ENCODE assay signal across 1 cellular context in the genomic region with DNA sequence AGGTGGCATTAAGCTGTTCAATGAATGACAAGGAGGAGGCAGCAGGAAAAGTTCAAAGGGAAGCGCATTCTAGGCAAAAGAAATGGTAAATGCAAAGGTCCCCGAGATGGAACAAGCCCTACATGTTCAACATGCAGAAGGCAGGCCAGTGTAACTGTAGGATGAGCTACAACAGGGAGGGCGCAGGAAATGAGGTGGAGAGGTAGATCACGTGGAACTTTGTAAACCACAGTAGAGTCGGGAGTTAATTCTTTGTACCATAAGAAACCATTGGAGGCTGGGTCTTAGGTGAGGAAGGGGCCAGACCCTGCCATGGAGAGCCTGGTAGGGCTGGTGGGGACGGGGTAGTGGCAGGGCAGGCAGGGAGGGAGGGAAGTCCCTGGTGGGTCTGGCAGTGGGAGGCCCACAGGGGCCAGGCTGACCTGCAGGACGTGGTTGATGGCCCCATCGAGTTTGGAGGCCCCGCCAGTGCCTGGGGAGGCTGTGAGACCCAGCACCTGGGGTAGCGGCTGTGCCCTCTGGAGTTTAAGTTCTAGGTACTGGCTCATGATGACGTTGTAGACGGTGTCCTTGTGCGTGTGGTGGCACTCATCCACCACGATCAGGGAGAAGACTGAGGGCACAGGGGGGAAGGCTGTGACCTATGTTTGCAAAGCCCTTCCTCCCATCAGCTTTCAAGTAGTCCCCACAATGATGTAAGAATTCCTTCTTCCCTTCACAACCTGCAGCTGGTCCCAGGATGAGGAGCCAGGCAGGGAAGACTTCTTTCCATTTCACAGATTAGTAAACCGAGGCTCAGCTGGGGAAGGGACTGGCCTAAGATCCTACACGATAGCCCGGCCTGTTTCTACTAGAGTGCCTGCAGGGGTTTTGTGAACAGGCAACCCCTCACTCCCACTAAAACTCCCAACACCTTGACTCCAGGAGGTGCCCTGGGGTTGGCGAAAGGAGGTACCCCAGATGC.
TF ChIP-seq lines count a peak whose summit lies in the region.

No MANE protein-coding gene starts in this region.

TF ChIP-seq in IMR-90, 13 proteins besides CTCF, POLR2A, EP300 and RAD21:
- no peak for TF ChIP-seq SMC3 (IDR thresholded peaks at IDR 0.05; ENCODE audit: low read depth, low read length)
- TF ChIP-seq, protein P1, sequence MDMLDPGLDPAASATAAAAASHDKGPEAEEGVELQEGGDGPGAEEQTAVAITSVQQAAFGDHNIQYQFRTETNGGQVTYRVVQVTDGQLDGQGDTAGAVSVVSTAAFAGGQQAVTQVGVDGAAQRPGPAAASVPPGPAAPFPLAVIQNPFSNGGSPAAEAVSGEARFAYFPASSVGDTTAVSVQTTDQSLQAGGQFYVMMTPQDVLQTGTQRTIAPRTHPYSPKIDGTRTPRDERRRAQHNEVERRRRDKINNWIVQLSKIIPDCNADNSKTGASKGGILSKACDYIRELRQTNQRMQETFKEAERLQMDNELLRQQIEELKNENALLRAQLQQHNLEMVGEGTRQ (IDR thresholded peaks at IDR 0.05; ENCODE audit: low read depth, low read length), result no peak
- TF ChIP-seq, protein P2, sequence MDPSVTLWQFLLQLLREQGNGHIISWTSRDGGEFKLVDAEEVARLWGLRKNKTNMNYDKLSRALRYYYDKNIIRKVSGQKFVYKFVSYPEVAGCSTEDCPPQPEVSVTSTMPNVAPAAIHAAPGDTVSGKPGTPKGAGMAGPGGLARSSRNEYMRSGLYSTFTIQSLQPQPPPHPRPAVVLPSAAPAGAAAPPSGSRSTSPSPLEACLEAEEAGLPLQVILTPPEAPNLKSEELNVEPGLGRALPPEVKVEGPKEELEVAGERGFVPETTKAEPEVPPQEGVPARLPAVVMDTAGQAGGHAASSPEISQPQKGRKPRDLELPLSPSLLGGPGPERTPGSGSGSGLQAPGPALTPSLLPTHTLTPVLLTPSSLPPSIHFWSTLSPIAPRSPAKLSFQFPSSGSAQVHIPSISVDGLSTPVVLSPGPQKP (IDR thresholded peaks at IDR 0.05; ENCODE audit: borderline replicate concordance, low read depth, low read length), result no peak
- no peak for TF ChIP-seq MAZ (IDR thresholded peaks at IDR 0.05; ENCODE audit: borderline replicate concordance, low read depth, low read length)
- TF ChIP-seq NFE2L2 (IDR thresholded peaks at IDR 0.05; ENCODE audit: low read depth, low read length), result no peak
- TF ChIP-seq MAFK (IDR thresholded peaks at IDR 0.05; ENCODE audit: low read depth, low read length), result no peak
- TF ChIP-seq MXI1 (IDR thresholded peaks at IDR 0.05; ENCODE audit: borderline replicate concordance, low read depth, low read length), result no peak
- no peak for TF ChIP-seq CEBPB (IDR thresholded peaks at IDR 0.05; ENCODE audit: low read depth, low read length)
- no peak for TF ChIP-seq CHD1 (IDR thresholded peaks at IDR 0.05; ENCODE audit: low read depth, low read length)
- no peak for TF ChIP-seq BHLHE40 (IDR thresholded peaks at IDR 0.05; ENCODE audit: low read depth, low read length)
- no peak for TF ChIP-seq RCOR1 (IDR thresholded peaks at IDR 0.05; ENCODE audit: insufficient replicate concordance, low read length)
- no peak for TF ChIP-seq FOS (IDR thresholded peaks at IDR 0.05; ENCODE audit: low read depth, low read length)
- no peak for TF ChIP-seq RFX5 (IDR thresholded peaks at IDR 0.05; ENCODE audit: low read depth, low read length)
